In genomic region chr15:83119968-83120581, GRCh38 we compare ENCODE assay signal across 28 cellular contexts.
"Had no signal": no experiment of that assay in that cellular context is flagged by ENCODE, and none has a peak within 500 bp of the region (broad histone marks: within the 10 kb centered on the region; RNA-seq: fewer than 3 reads in every experiment).

No MANE protein-coding gene starts in this region.

- H3K27me3 ChIP-seq: ascending aorta, breast epithelium, cardiac muscle cell, esophagus squamous epithelium, gastroesophageal sphincter had no signal

- DNase-seq: activated CD4-positive, alpha-beta memory T cell treated with anti-CD3 and anti-CD28 coated beads, Interleukin-2, amount 10 ng/mL, durations not matched to agents 7 days and 5 days; activated CD4-positive, alpha-beta T cell treated with anti-CD3 and anti-CD28 coated beads for 1 hour; activated CD4-positive, alpha-beta T cell treated with anti-CD3 and anti-CD28 coated beads for 4 hours; activated CD4-positive, alpha-beta T cell treated with anti-CD3 and anti-CD28 coated beads, Interleukin-2, amount 10 ng/mL, durations not matched to agents 7 days and 5 days; activated CD4-positive, alpha-beta T cell treated with anti-CD3 and anti-CD28 coated beads, Interleukin-2, amount 50 U/mL, for 4 hours; activated CD8-positive, alpha-beta memory T cell treated with anti-CD3 and anti-CD28 coated beads, Interleukin-2, amount 50 U/mL, for 48 hours; activated gamma-delta T cell; activated naive CD4-positive, alpha-beta T cell; activated naive CD4-positive, alpha-beta T cell treated with anti-CD3 and anti-CD28 coated beads, Interleukin-2, amount 10 ng/mL, durations not matched to agents 7 days and 5 days; activated naive CD8-positive, alpha-beta T cell treated with anti-CD3 and anti-CD28 coated beads, Interleukin-2, amount 10 ng/mL, durations not matched to agents 7 days and 5 days; activated T-cell treated with anti-CD3 and anti-CD28 coated beads for 4 hours; activated T-cell treated with anti-CD3 and anti-CD28 coated beads, Interleukin-2, amount 50 U/mL, for 24 hours; activated T-cell treated with anti-CD3 and anti-CD28 coated beads, Interleukin-2, amount 50 U/mL, for 72 hours; central memory CD4-positive, alpha-beta T cell; dermis blood vessel endothelial cell; effector CD4-positive, alpha-beta T cell; effector memory CD8-positive, alpha-beta T cell; erythroblast; esophagus squamous epithelium; foreskin melanocyte; T-helper 2 cell had no signal

- H3K9me3 Mint-ChIP-seq: activated CD4-positive, alpha-beta memory T cell treated with anti-CD3 and anti-CD28 coated beads, Interleukin-2, amount 10 ng/mL, durations not matched to agents 7 days and 5 days; activated CD4-positive, alpha-beta T cell treated with anti-CD3 and anti-CD28 coated beads, Interleukin-2, amount 10 ng/mL, durations not matched to agents 7 days and 5 days; activated naive CD4-positive, alpha-beta T cell treated with anti-CD3 and anti-CD28 coated beads, Interleukin-2, amount 10 ng/mL, durations not matched to agents 7 days and 5 days; activated naive CD4-positive, alpha-beta T cell treated with anti-CD3 and anti-CD28 coated beads, Interleukin-2, amount 50 U/mL, for 72 hours; activated naive CD8-positive, alpha-beta T cell treated with anti-CD3 and anti-CD28 coated beads, Interleukin-2, amount 10 ng/mL, durations not matched to agents 7 days and 5 days; activated T-cell treated with anti-CD3 and anti-CD28 coated beads, Interleukin-2, amount 50 U/mL, for 24 hours; activated T-cell treated with anti-CD3 and anti-CD28 coated beads, Interleukin-2, amount 50 U/mL, for 72 hours; brain; effector memory CD8-positive, alpha-beta T cell had no signal

- H3K27ac ChIP-seq: ascending aorta, breast epithelium, cardiac muscle cell, coronary artery, esophagus squamous epithelium, gastroesophageal sphincter had no signal

- H3K4me3 ChIP-seq: ascending aorta, breast epithelium, cardiac muscle cell, coronary artery, esophagus squamous epithelium, gastroesophageal sphincter had no signal

- ATAC-seq: activated naive CD4-positive, alpha-beta T cell treated with anti-CD3 and anti-CD28 coated beads, Interleukin-2, amount 50 U/mL, for 72 hours; activated T-cell treated with anti-CD3 and anti-CD28 coated beads, Interleukin-2, amount 50 U/mL, for 72 hours; effector memory CD8-positive, alpha-beta T cell; gastroesophageal sphincter had no signal

- H3K9me3 ChIP-seq: ascending aorta, breast epithelium, esophagus squamous epithelium, gastroesophageal sphincter had no signal

- H3K36me3 Mint-ChIP-seq: activated naive CD4-positive, alpha-beta T cell treated with anti-CD3 and anti-CD28 coated beads, Interleukin-2, amount 50 U/mL, for 72 hours had no signal

- H3K27me3 Mint-ChIP-seq: activated CD4-positive, alpha-beta memory T cell treated with anti-CD3 and anti-CD28 coated beads, Interleukin-2, amount 10 ng/mL, durations not matched to agents 7 days and 5 days; activated CD4-positive, alpha-beta T cell treated with anti-CD3 and anti-CD28 coated beads, Interleukin-2, amount 10 ng/mL, durations not matched to agents 7 days and 5 days; activated naive CD4-positive, alpha-beta T cell treated with anti-CD3 and anti-CD28 coated beads, Interleukin-2, amount 10 ng/mL, durations not matched to agents 7 days and 5 days; activated naive CD8-positive, alpha-beta T cell treated with anti-CD3 and anti-CD28 coated beads, Interleukin-2, amount 10 ng/mL, durations not matched to agents 7 days and 5 days; brain had no signal

- H3K4me3 Mint-ChIP-seq: activated CD4-positive, alpha-beta memory T cell treated with anti-CD3 and anti-CD28 coated beads, Interleukin-2, amount 10 ng/mL, durations not matched to agents 7 days and 5 days; activated CD4-positive, alpha-beta T cell treated with anti-CD3 and anti-CD28 coated beads, Interleukin-2, amount 10 ng/mL, durations not matched to agents 7 days and 5 days; activated naive CD4-positive, alpha-beta T cell treated with anti-CD3 and anti-CD28 coated beads, Interleukin-2, amount 10 ng/mL, durations not matched to agents 7 days and 5 days; activated naive CD8-positive, alpha-beta T cell treated with anti-CD3 and anti-CD28 coated beads, Interleukin-2, amount 10 ng/mL, durations not matched to agents 7 days and 5 days; activated T-cell treated with anti-CD3 and anti-CD28 coated beads, Interleukin-2, amount 50 U/mL, for 24 hours; activated T-cell treated with anti-CD3 and anti-CD28 coated beads, Interleukin-2, amount 50 U/mL, for 72 hours; brain; effector memory CD8-positive, alpha-beta T cell had no signal

- H3K27ac Mint-ChIP-seq: activated CD4-positive, alpha-beta memory T cell treated with anti-CD3 and anti-CD28 coated beads, Interleukin-2, amount 10 ng/mL, durations not matched to agents 7 days and 5 days; activated CD4-positive, alpha-beta T cell treated with anti-CD3 and anti-CD28 coated beads, Interleukin-2, amount 10 ng/mL, durations not matched to agents 7 days and 5 days; activated naive CD4-positive, alpha-beta T cell treated with anti-CD3 and anti-CD28 coated beads, Interleukin-2, amount 10 ng/mL, durations not matched to agents 7 days and 5 days; activated naive CD4-positive, alpha-beta T cell treated with anti-CD3 and anti-CD28 coated beads, Interleukin-2, amount 50 U/mL, for 72 hours; activated naive CD8-positive, alpha-beta T cell treated with anti-CD3 and anti-CD28 coated beads, Interleukin-2, amount 10 ng/mL, durations not matched to agents 7 days and 5 days; activated T-cell treated with anti-CD3 and anti-CD28 coated beads, Interleukin-2, amount 50 U/mL, for 24 hours; activated T-cell treated with anti-CD3 and anti-CD28 coated beads, Interleukin-2, amount 50 U/mL, for 72 hours; brain; effector memory CD8-positive, alpha-beta T cell had no signal

- H3K4me1 Mint-ChIP-seq: activated CD4-positive, alpha-beta T cell treated with anti-CD3 and anti-CD28 coated beads, Interleukin-2, amount 10 ng/mL, durations not matched to agents 7 days and 5 days; activated naive CD4-positive, alpha-beta T cell treated with anti-CD3 and anti-CD28 coated beads, Interleukin-2, amount 10 ng/mL, durations not matched to agents 7 days and 5 days; activated naive CD8-positive, alpha-beta T cell treated with anti-CD3 and anti-CD28 coated beads, Interleukin-2, amount 10 ng/mL, durations not matched to agents 7 days and 5 days; brain had no signal

- H3K36me3 ChIP-seq: ascending aorta, breast epithelium, cardiac muscle cell, esophagus squamous epithelium had no signal

- H3K4me1 ChIP-seq: ascending aorta, breast epithelium, esophagus squamous epithelium, gastroesophageal sphincter had no signal
